In the genomic region with DNA sequence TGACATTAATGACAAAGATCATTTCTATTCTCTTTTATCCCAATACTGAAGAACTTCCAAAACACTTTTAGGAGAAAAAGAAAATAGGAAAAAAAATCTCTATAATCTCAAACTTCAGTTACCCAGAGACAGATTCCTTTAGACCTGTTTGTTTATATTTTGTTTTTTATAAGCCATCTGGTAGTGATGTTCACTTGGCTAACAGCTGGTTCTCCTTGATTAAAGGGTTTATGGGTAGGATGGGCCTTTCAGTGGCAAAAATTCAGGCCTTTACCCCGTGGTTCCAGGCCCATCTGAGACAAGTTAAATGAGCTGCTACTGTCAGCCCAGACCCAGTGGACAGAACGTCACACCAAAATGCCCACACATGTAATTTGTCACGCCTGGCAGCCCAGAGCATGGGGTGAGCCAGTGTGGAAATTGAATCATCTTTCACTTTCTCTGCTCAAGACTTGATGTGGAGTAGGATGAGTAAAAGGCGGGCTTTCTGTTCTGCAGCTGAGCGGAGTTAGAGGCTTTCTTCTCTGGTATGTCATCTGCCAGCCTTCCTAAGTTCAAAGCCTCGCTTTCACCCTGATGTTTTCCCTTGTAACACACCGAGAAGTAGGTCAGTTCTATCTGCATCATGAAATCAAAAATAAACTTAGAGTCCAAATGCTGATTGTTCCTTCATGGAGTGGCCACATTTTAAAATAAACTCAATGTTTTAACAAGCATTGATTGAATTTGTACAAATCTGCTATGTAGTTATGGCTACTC, we compare ENCODE assay signal across 8 cellular contexts.
A peak's percentile ranks its signal among the peaks of the same experiment; 100 is the strongest.
DNase-seq lines count a peak whose midpoint lies in the region; ATAC-seq, FAIRE-seq and TF ChIP-seq lines count a peak whose summit lies in the region.

No MANE protein-coding gene starts in this region.

- 74 to 86% methylated on average over 6 to 7 of the region's 7 CpGs for WGBS in esophagus squamous epithelium, 2 donors
- WGBS in pancreas, 2 donors = 91 to 95% methylated on average over 7 of the region's 7 CpGs

- H3K9me3 ChIP-seq in esophagus squamous epithelium (no peaks in the 10 kb centered on the region), pancreas (no peaks in the 10 kb centered on the region)

- peaks cover 0 to 9% (median 0%) of the 10 kb centered on the region in 3 donors for H3K36me3 ChIP-seq in esophagus squamous epithelium
- no peaks in the 10 kb centered on the region for H3K36me3 ChIP-seq in pancreas

- peak; percentile 76 for ATAC-seq in GM19035 (IDR thresholded peaks at IDR 0.05; ENCODE audit: unreplicated experiment)
- peak; percentile 89 for ATAC-seq in HG03159 (IDR thresholded peaks at IDR 0.05; ENCODE audit: unreplicated experiment)
- no peak for ATAC-seq in SK-N-SH treated with all-trans-retinoic acid at 6 μM for 48 hours
- ATAC-seq in pancreas = no peak

- intact Hi-C loops in activated T-helper 1 cell treated with anti-CD3 and anti-CD28 coated beads, Interleukin-12 subunit alpha, Interleukin-12 subunit beta, Interleukin-2, Interleukin-4 antibody, amounts not matched to agents 30 ng/mL and 10 ng/mL and 1 ng/mL, durations not matched to agents 14 hours and 24 hours and 36 hours (cut with micrococcal nuclease) = loop anchor here (1.0 to 5.0 kb wide), 5 partner anchors 16 to 520 kb away; a partner anchor contains a TSS
- intact Hi-C loops in esophagus squamous epithelium (cut with DNase I) (no loop called here), pancreas (cut with DNase I) (no loop called here)

- no peak for TF ChIP-seq POLR2A in esophagus squamous epithelium (IDR thresholded peaks at IDR 0.05)

- H3K36me3 Mint-ChIP-seq in activated T-helper 1 cell treated with anti-CD3 and anti-CD28 coated beads, Interleukin-12 subunit alpha, Interleukin-12 subunit beta, Interleukin-2, Interleukin-4 antibody, amounts not matched to agents 30 ng/mL and 10 ng/mL and 1 ng/mL, durations not matched to agents 14 hours and 24 hours and 36 hours (ENCODE audit: low read depth) = peaks cover 5% of the 10 kb centered on the region

- H3K27ac ChIP-seq in esophagus squamous epithelium = peak overlapping the region in 1 of 4 donors; percentile 25
- H3K27ac ChIP-seq in pancreas = no peak overlapping the region

- no peaks in the 10 kb centered on the region for H3K27me3 ChIP-seq in esophagus squamous epithelium
- H3K27me3 ChIP-seq in pancreas = no peaks in the 10 kb centered on the region

- peak overlapping the region; percentile 41 for H3K27ac Mint-ChIP-seq in activated T-helper 1 cell treated with anti-CD3 and anti-CD28 coated beads, Interleukin-12 subunit alpha, Interleukin-12 subunit beta, Interleukin-2, Interleukin-4 antibody, amounts not matched to agents 30 ng/mL and 10 ng/mL and 1 ng/mL, durations not matched to agents 14 hours and 24 hours and 36 hours

- H3K4me1 ChIP-seq in esophagus squamous epithelium = no peaks in the 10 kb centered on the region
- H3K4me1 ChIP-seq in pancreas = peaks cover 0 to 8% (median 4%) of the 10 kb centered on the region in 3 donors

- no peak for FAIRE-seq in pancreas (lab: Jason Lieb, UNC)

- no peaks in the 10 kb centered on the region for H3K9me3 Mint-ChIP-seq in activated T-helper 1 cell treated with anti-CD3 and anti-CD28 coated beads, Interleukin-12 subunit alpha, Interleukin-12 subunit beta, Interleukin-2, Interleukin-4 antibody, amounts not matched to agents 30 ng/mL and 10 ng/mL and 1 ng/mL, durations not matched to agents 14 hours and 24 hours and 36 hours

- peaks cover 46% of the 10 kb centered on the region for H3K4me1 Mint-ChIP-seq in activated T-helper 1 cell treated with anti-CD3 and anti-CD28 coated beads, Interleukin-12 subunit alpha, Interleukin-12 subunit beta, Interleukin-2, Interleukin-4 antibody, amounts not matched to agents 30 ng/mL and 10 ng/mL and 1 ng/mL, durations not matched to agents 14 hours and 24 hours and 36 hours (ENCODE audit: low read depth)

- H3K4me3 ChIP-seq in esophagus squamous epithelium (no peak overlapping the region), pancreas (no peak overlapping the region)

- H3K27me3 Mint-ChIP-seq in activated T-helper 1 cell treated with anti-CD3 and anti-CD28 coated beads, Interleukin-12 subunit alpha, Interleukin-12 subunit beta, Interleukin-2, Interleukin-4 antibody, amounts not matched to agents 30 ng/mL and 10 ng/mL and 1 ng/mL, durations not matched to agents 14 hours and 24 hours and 36 hours (ENCODE audit: insufficient read depth) = peaks cover 20% of the 10 kb centered on the region

- peak; percentile 37 for DNase-seq in activated T-helper 1 cell treated with anti-CD3 and anti-CD28 coated beads, Interleukin-12 subunit alpha, Interleukin-12 subunit beta, Interleukin-2, Interleukin-4 antibody, amounts not matched to agents 30 ng/mL and 10 ng/mL and 1 ng/mL, durations not matched to agents 14 hours and 24 hours and 36 hours (ENCODE audit: low spot score)
- DNase-seq in stimulated activated CD4-positive, alpha-beta T cell treated with anti-CD3 and anti-CD28 coated beads, Interleukin-2, amount 100 ng/mL, for 4 hours (ENCODE audit: low read depth) = peak; percentile 48
- no peak for DNase-seq in esophagus squamous epithelium (lab: John Stamatoyannopoulos, UW)
- DNase-seq in iPS-NIHi7 (ENCODE audit: extremely low spot score) = no peak
- no peak for DNase-seq in pancreas

- H3K4me3 Mint-ChIP-seq in activated T-helper 1 cell treated with anti-CD3 and anti-CD28 coated beads, Interleukin-12 subunit alpha, Interleukin-12 subunit beta, Interleukin-2, Interleukin-4 antibody, amounts not matched to agents 30 ng/mL and 10 ng/mL and 1 ng/mL, durations not matched to agents 14 hours and 24 hours and 36 hours = peak overlapping the region; percentile 24

- TF ChIP-seq CTCF in esophagus squamous epithelium (IDR thresholded peaks at IDR 0.05) (no peak), pancreas (IDR thresholded peaks at IDR 0.05) (no peak)

TF ChIP-seq in SK-N-SH treated with all-trans-retinoic acid at 6 μM for 48 hours, 23 proteins besides CTCF, POLR2A, EP300 and RAD21:
- TF ChIP-seq, protein P1, sequence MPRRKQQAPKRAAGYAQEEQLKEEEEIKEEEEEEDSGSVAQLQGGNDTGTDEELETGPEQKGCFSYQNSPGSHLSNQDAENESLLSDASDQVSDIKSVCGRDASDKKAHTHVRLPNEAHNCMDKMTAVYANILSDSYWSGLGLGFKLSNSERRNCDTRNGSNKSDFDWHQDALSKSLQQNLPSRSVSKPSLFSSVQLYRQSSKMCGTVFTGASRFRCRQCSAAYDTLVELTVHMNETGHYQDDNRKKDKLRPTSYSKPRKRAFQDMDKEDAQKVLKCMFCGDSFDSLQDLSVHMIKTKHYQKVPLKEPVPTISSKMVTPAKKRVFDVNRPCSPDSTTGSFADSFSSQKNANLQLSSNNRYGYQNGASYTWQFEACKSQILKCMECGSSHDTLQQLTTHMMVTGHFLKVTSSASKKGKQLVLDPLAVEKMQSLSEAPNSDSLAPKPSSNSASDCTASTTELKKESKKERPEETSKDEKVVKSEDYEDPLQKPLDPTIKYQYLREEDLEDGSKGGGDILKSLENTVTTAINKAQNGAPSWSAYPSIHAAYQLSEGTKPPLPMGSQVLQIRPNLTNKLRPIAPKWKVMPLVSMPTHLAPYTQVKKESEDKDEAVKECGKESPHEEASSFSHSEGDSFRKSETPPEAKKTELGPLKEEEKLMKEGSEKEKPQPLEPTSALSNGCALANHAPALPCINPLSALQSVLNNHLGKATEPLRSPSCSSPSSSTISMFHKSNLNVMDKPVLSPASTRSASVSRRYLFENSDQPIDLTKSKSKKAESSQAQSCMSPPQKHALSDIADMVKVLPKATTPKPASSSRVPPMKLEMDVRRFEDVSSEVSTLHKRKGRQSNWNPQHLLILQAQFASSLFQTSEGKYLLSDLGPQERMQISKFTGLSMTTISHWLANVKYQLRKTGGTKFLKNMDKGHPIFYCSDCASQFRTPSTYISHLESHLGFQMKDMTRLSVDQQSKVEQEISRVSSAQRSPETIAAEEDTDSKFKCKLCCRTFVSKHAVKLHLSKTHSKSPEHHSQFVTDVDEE (CRISPR knock-in tag; IDR thresholded peaks at IDR 0.05) = no peak

Comparison
In these comparisons a context has a peak if more than half of its experiments do, and no peak if none do; other contexts are left out.
1. ATAC-seq: peak in GM19035 (single experiment) and HG03159 (single experiment); none in SK-N-SH treated with all-trans-retinoic acid at 6 μM for 48 hours (single experiment) and pancreas (0 of 4).
2. DNase-seq: peak in activated T-helper 1 cell treated with anti-CD3 and anti-CD28 coated beads, Interleukin-12 subunit alpha, Interleukin-12 subunit beta, Interleukin-2, Interleukin-4 antibody, amounts not matched to agents 30 ng/mL and 10 ng/mL and 1 ng/mL, durations not matched to agents 14 hours and 24 hours and 36 hours (single experiment) and stimulated activated CD4-positive, alpha-beta T cell treated with anti-CD3 and anti-CD28 coated beads, Interleukin-2, amount 100 ng/mL, for 4 hours (single experiment); none in esophagus squamous epithelium (single experiment), iPS-NIHi7 (single experiment) and pancreas (0 of 6).